Comparison of ENCODE assay signal across 25 cellular contexts in the genomic region with DNA sequence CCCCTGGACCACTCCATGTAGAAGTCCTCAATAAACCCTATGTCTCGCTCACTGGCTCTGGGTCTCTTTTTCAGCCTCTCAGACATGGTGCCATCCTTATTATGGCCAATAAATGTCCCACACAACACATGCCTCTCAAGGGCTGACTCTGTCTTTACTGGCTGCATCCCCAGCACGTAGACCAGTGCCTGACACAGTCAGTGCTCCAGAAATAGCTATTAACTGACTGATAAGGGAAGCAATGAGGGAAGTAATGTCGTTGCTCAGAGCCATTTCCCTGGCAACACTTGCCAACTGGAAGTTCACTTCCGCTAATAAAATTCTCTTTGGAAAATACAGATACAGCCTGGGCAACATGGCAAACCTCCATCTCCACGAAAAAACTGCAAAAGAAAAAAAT. TPM values are rescaled to one million over a fixed set of nuclear protein-coding genes. Genes with fewer than 3 reads are reported as not detected.
"Had no signal": no experiment of that assay in that cellular context is flagged by ENCODE, and none has a peak within 500 bp of the region (broad histone marks: within the 10 kb centered on the region; RNA-seq: fewer than 3 reads in every experiment).

No MANE protein-coding gene starts in this region.

- DNase-seq: activated CD4-positive, alpha-beta memory T cell treated with anti-CD3 and anti-CD28 coated beads, Interleukin-2, amount 10 ng/mL, durations not matched to agents 7 days and 5 days; activated CD4-positive, alpha-beta T cell treated with anti-CD3 and anti-CD28 coated beads, Interleukin-2, amount 10 ng/mL, durations not matched to agents 24 days and 14 days; activated effector memory CD4-positive, alpha-beta T cell treated with Interleukin-2 at 50 U/mL for 16 hours; activated naive CD4-positive, alpha-beta T cell treated with anti-CD3 and anti-CD28 coated beads for 36 hours; activated naive CD8-positive, alpha-beta T cell treated with anti-CD3 and anti-CD28 coated beads, Interleukin-2, amount 10 ng/mL, durations not matched to agents 7 days and 5 days; activated T-cell treated with anti-CD3 and anti-CD28 coated beads, Interleukin-2, amount 50 U/mL, for 72 hours; amygdala; effector CD8-positive, alpha-beta T cell; foreskin melanocyte; hippocampal formation; lower lobe of right lung; naive thymus-derived CD4-positive, alpha-beta T cell; posterior cingulate gyrus; stimulated activated CD4-positive, alpha-beta T cell treated with anti-CD3 and anti-CD28 coated beads, Interleukin-2, amount 100 ng/mL, for 48 hours; stimulated activated CD8-positive, alpha-beta memory T cell treated with anti-CD3 and anti-CD28 coated beads, Interleukin-4, amount 100 ng/mL, for 48 hours; stimulated activated naive CD4-positive, alpha-beta T cell; testis; trophoblast cell; uterus had no signal

- H3K27ac ChIP-seq: lower lobe of right lung, testis, uterus, VCaP had no signal

- H3K36me3 Mint-ChIP-seq: activated naive CD8-positive, alpha-beta T cell treated with anti-CD3 and anti-CD28 coated beads, Interleukin-2, amount 10 ng/mL, durations not matched to agents 7 days and 5 days; naive thymus-derived CD4-positive, alpha-beta T cell had no signal

- H3K4me1 ChIP-seq: lower lobe of right lung, testis, uterus had no signal

- H3K27ac Mint-ChIP-seq: activated CD4-positive, alpha-beta memory T cell treated with anti-CD3 and anti-CD28 coated beads, Interleukin-2, amount 10 ng/mL, durations not matched to agents 7 days and 5 days; activated CD4-positive, alpha-beta T cell treated with anti-CD3 and anti-CD28 coated beads, Interleukin-2, amount 10 ng/mL, durations not matched to agents 24 days and 14 days; activated naive CD4-positive, alpha-beta T cell treated with anti-CD3 and anti-CD28 coated beads for 36 hours; activated naive CD8-positive, alpha-beta T cell treated with anti-CD3 and anti-CD28 coated beads, Interleukin-2, amount 10 ng/mL, durations not matched to agents 7 days and 5 days; activated T-cell treated with anti-CD3 and anti-CD28 coated beads, Interleukin-2, amount 50 U/mL, for 72 hours; T-helper 2 cell treated with Interferon-gamma antibody and Interleukin-4, amounts not matched to agents 5 μg/mL and 100 μg/mL, for 36 hours had no signal

- ATAC-seq: activated CD4-positive, CD25-positive, alpha-beta regulatory T cell treated with anti-CD3 and anti-CD28 coated beads, Interleukin-2, amount 50 U/mL, for 24 hours; activated T-cell treated with anti-CD3 and anti-CD28 coated beads, Interleukin-2, amount 50 U/mL, for 72 hours; lower lobe of right lung; naive thymus-derived CD4-positive, alpha-beta T cell had no signal

- H3K27me3 Mint-ChIP-seq: activated CD4-positive, alpha-beta memory T cell treated with anti-CD3 and anti-CD28 coated beads, Interleukin-2, amount 10 ng/mL, durations not matched to agents 7 days and 5 days; activated CD4-positive, alpha-beta T cell treated with anti-CD3 and anti-CD28 coated beads, Interleukin-2, amount 10 ng/mL, durations not matched to agents 24 days and 14 days; activated naive CD8-positive, alpha-beta T cell treated with anti-CD3 and anti-CD28 coated beads, Interleukin-2, amount 10 ng/mL, durations not matched to agents 7 days and 5 days had no signal

- H3K36me3 ChIP-seq: lower lobe of right lung, uterus had no signal

- H3K4me3 ChIP-seq: lower lobe of right lung, testis, uterus had no signal

- H3K4me1 Mint-ChIP-seq: neural crest cell had no signal

- H3K27me3 ChIP-seq: testis, uterus had no signal

- H3K9me3 ChIP-seq: lower lobe of right lung, testis, uterus had no signal

- H3K9me3 Mint-ChIP-seq: activated CD4-positive, alpha-beta memory T cell treated with anti-CD3 and anti-CD28 coated beads, Interleukin-2, amount 10 ng/mL, durations not matched to agents 7 days and 5 days; activated CD4-positive, alpha-beta T cell treated with anti-CD3 and anti-CD28 coated beads, Interleukin-2, amount 10 ng/mL, durations not matched to agents 24 days and 14 days; activated naive CD4-positive, alpha-beta T cell treated with anti-CD3 and anti-CD28 coated beads for 36 hours; activated T-cell treated with anti-CD3 and anti-CD28 coated beads, Interleukin-2, amount 50 U/mL, for 72 hours; neural crest cell; T-helper 2 cell treated with Interferon-gamma antibody and Interleukin-4, amounts not matched to agents 5 μg/mL and 100 μg/mL, for 36 hours had no signal

- H3K4me3 Mint-ChIP-seq: activated CD4-positive, alpha-beta memory T cell treated with anti-CD3 and anti-CD28 coated beads, Interleukin-2, amount 10 ng/mL, durations not matched to agents 7 days and 5 days; activated CD4-positive, alpha-beta T cell treated with anti-CD3 and anti-CD28 coated beads, Interleukin-2, amount 10 ng/mL, durations not matched to agents 24 days and 14 days; activated naive CD4-positive, alpha-beta T cell treated with anti-CD3 and anti-CD28 coated beads for 36 hours; activated naive CD8-positive, alpha-beta T cell treated with anti-CD3 and anti-CD28 coated beads, Interleukin-2, amount 10 ng/mL, durations not matched to agents 7 days and 5 days; activated T-cell treated with anti-CD3 and anti-CD28 coated beads, Interleukin-2, amount 50 U/mL, for 72 hours; neural crest cell; T-helper 2 cell treated with Interferon-gamma antibody and Interleukin-4, amounts not matched to agents 5 μg/mL and 100 μg/mL, for 36 hours had no signal

RNA-seq across cellular contexts. Expression of gene APOH, which starts 19.1 kb away (rescaled TPM):
- total RNA-seq: activated CD4-positive, alpha-beta memory T cell treated with anti-CD3 and anti-CD28 coated beads, Interleukin-2, amount 10 ng/mL, durations not matched to agents 7 days and 5 days; activated CD4-positive, alpha-beta T cell treated with anti-CD3 and anti-CD28 coated beads, Interleukin-2, amount 10 ng/mL, durations not matched to agents 24 days and 14 days; activated naive CD4-positive, alpha-beta T cell treated with anti-CD3 and anti-CD28 coated beads for 36 hours; activated naive CD8-positive, alpha-beta T cell treated with anti-CD3 and anti-CD28 coated beads, Interleukin-2, amount 10 ng/mL, durations not matched to agents 7 days and 5 days; activated T-cell treated with anti-CD3 and anti-CD28 coated beads, Interleukin-2, amount 50 U/mL, for 72 hours; naive thymus-derived CD4-positive, alpha-beta T cell; neural crest cell; omental fat pad had no signal
- polyA plus RNA-seq: esophagus; naive thymus-derived CD4-positive, alpha-beta T cell had no signal
